In the genomic region with DNA sequence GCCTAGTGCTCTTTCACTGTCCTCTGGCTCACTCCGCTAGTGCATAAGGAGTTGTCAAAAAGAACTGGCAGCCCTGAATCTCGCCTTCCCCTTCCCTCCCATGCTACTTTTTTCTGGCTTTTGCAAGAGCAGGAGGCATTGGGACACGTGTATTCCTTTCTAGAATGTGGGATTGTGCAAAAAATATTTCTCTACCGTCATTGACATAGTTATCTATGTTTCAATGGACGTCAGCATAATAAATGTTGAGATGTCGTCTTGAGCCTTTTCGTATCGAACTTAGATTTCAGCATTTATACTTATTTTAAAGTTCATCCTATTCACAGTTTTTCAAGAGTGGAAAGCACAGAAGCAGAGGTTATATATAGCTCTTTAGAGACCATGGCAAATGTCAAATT, we compare ENCODE assay signal across 1 cellular context.
TF ChIP-seq lines count a peak whose summit lies in the region.

No MANE protein-coding gene starts in this region.

TF ChIP-seq in WTC11, 78 proteins besides CTCF, POLR2A, EP300 and RAD21 (continued from another document):
- TF ChIP-seq, protein P1, sequence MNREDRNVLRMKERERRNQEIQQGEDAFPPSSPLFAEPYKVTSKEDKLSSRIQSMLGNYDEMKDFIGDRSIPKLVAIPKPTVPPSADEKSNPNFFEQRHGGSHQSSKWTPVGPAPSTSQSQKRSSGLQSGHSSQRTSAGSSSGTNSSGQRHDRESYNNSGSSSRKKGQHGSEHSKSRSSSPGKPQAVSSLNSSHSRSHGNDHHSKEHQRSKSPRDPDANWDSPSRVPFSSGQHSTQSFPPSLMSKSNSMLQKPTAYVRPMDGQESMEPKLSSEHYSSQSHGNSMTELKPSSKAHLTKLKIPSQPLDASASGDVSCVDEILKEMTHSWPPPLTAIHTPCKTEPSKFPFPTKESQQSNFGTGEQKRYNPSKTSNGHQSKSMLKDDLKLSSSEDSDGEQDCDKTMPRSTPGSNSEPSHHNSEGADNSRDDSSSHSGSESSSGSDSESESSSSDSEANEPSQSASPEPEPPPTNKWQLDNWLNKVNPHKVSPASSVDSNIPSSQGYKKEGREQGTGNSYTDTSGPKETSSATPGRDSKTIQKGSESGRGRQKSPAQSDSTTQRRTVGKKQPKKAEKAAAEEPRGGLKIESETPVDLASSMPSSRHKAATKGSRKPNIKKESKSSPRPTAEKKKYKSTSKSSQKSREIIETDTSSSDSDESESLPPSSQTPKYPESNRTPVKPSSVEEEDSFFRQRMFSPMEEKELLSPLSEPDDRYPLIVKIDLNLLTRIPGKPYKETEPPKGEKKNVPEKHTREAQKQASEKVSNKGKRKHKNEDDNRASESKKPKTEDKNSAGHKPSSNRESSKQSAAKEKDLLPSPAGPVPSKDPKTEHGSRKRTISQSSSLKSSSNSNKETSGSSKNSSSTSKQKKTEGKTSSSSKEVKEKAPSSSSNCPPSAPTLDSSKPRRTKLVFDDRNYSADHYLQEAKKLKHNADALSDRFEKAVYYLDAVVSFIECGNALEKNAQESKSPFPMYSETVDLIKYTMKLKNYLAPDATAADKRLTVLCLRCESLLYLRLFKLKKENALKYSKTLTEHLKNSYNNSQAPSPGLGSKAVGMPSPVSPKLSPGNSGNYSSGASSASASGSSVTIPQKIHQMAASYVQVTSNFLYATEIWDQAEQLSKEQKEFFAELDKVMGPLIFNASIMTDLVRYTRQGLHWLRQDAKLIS (CRISPR knock-in tag; IDR thresholded peaks at IDR 0.05; ENCODE audit: borderline replicate concordance): no peak
- TF ChIP-seq CREB1 (CRISPR knock-in tag; IDR thresholded peaks at IDR 0.05) (no peak), SOX15 (CRISPR knock-in tag; IDR thresholded peaks at IDR 0.05) (no peak), IRF2 (CRISPR knock-in tag; IDR thresholded peaks at IDR 0.05; ENCODE audit: borderline replicate concordance, low read depth) (no peak), ZNF138 (CRISPR knock-in tag; conservative IDR thresholded peaks at IDR 0.05) (no peak)
- TF ChIP-seq, protein P2, sequence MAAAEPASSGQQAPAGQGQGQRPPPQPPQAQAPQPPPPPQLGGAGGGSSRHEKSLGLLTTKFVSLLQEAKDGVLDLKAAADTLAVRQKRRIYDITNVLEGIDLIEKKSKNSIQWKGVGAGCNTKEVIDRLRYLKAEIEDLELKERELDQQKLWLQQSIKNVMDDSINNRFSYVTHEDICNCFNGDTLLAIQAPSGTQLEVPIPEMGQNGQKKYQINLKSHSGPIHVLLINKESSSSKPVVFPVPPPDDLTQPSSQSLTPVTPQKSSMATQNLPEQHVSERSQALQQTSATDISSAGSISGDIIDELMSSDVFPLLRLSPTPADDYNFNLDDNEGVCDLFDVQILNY (CRISPR knock-in tag; IDR thresholded peaks at IDR 0.05): no peak
TF ChIP-seq in WTC11: peak in this region for 0.
